15 cellular contexts compared by ENCODE assay signal in genomic region chr9:123867034-123867433, GRCh38.
DNase-seq lines count a peak whose midpoint lies in the region; ATAC-seq and TF ChIP-seq lines count a peak whose summit lies in the region.
"Had no signal": no experiment of that assay in that cellular context is flagged by ENCODE, and none has a peak within 500 bp of the region (broad histone marks: within the 10 kb centered on the region; RNA-seq: fewer than 3 reads in every experiment).

No MANE protein-coding gene starts in this region.

- H3K36me3 ChIP-seq in heart right ventricle (no peaks in the 10 kb centered on the region), right atrium auricular region (no peaks in the 10 kb centered on the region), esophagus squamous epithelium (no peaks in the 10 kb centered on the region)
- H3K36me3 ChIP-seq: colonic mucosa, pancreas, thoracic aorta had no signal

- peaks cover 0 to 68% (median 28%) of the 10 kb centered on the region in 9 donors for H3K4me1 ChIP-seq in heart right ventricle
- peaks cover 0 to 21% of the 10 kb centered on the region in 2 donors for H3K4me1 ChIP-seq in right atrium auricular region
- H3K4me1 ChIP-seq in esophagus squamous epithelium, result peaks cover 0 to 13% (median 4%) of the 10 kb centered on the region in 3 donors
- H3K4me1 ChIP-seq: colonic mucosa, pancreas had no signal

- POLR2A ChIA-PET in RWPE1 (lab: Yijun Ruan, JAX; ENCODE audit: low non-redundant PET), result no interaction called here

- WGBS in heart right ventricle, 2 donors, result 86 to 90% methylated on average over 3 of the region's 3 CpGs
- 70 to 73% methylated on average over 3 of the region's 3 CpGs for WGBS in esophagus squamous epithelium, 2 donors

- H3K27me3 Mint-ChIP-seq in HFFc6 (ENCODE audit: insufficient read depth), result no peaks in the 10 kb centered on the region

- no peaks in the 10 kb centered on the region for H3K36me3 Mint-ChIP-seq in HFFc6 (ENCODE audit: low read depth)

- H3K27ac Mint-ChIP-seq in HFFc6, result no peak overlapping the region; the same call in 1 of the 2 replicates

- TF ChIP-seq POLR2A in esophagus squamous epithelium (IDR thresholded peaks at IDR 0.05), result no peak

- H3K9me3 ChIP-seq in heart right ventricle (no peaks in the 10 kb centered on the region), right atrium auricular region (no peaks in the 10 kb centered on the region), esophagus squamous epithelium (no peaks in the 10 kb centered on the region)
- H3K9me3 ChIP-seq: colonic mucosa, pancreas, thoracic aorta had no signal

- intact Hi-C loops in heart right ventricle (cut with DNase I) (loop anchor here in 3 of 10 donors (5.0 to 10.0 kb wide), 3 partner anchors 58 to 680 kb away; no protein-coding TSS in a partner anchor), esophagus squamous epithelium (cut with DNase I) (no loop called here)

- DNase-seq in heart right ventricle, result no peak
- DNase-seq in right atrium auricular region (ENCODE audit: low spot score), result no peak
- peak; percentile 78 for DNase-seq in OCI-M1 (lab: John Stamatoyannopoulos, UW)
- no peak for DNase-seq in esophagus squamous epithelium (lab: John Stamatoyannopoulos, UW)
- DNase-seq in substantia nigra (lab: John Stamatoyannopoulos, UW), result no peak
- no peak for DNase-seq in RWPE1 (ENCODE audit: low spot score)
- DNase-seq in NCI-H524 (lab: John Stamatoyannopoulos, UW), result no peak
- DNase-seq in HFFc6, result no peak
- DNase-seq: activated gamma-delta T cell treated with Interleukin-2 at 50 U/mL for 16 hours, colonic mucosa, GDM1, left colon, NCI-H2171 treated with DMSO at 0.1 percent for 48 hours, pancreas had no signal

- CTCF ChIA-PET in RWPE1 (lab: Yijun Ruan, JAX), result interaction anchor here (0.6 kb wide), 1 partner anchor 27 kb away, joined by 4 read pairs; no protein-coding TSS in a partner anchor

- TF ChIP-seq CTCF in heart right ventricle (IDR thresholded peaks at IDR 0.05) (no peak), right atrium auricular region (IDR thresholded peaks at IDR 0.05) (no peak), esophagus squamous epithelium (IDR thresholded peaks at IDR 0.05) (no peak), RWPE1 (conservative IDR thresholded peaks at IDR 0.05; ENCODE audit: low read depth) (no peak), HFFc6 (IDR thresholded peaks at IDR 0.05) (no peak)

- H3K4me3 Mint-ChIP-seq in HFFc6, result no peak overlapping the region

- ATAC-seq in heart right ventricle, result peak in 5 of 8 donors; percentile 33 to 57 (median 44)
- ATAC-seq: left colon had no signal

- H3K27me3 ChIP-seq in heart right ventricle (no peaks in the 10 kb centered on the region), right atrium auricular region (no peaks in the 10 kb centered on the region), esophagus squamous epithelium (no peaks in the 10 kb centered on the region)
- H3K27me3 ChIP-seq: colonic mucosa, pancreas had no signal

- H3K4me3 ChIP-seq in heart right ventricle, result no peak overlapping the region
- no peak overlapping the region for H3K4me3 ChIP-seq in right atrium auricular region
- no peak overlapping the region for H3K4me3 ChIP-seq in esophagus squamous epithelium
- H3K4me3 ChIP-seq: colonic mucosa, pancreas, thoracic aorta had no signal

- peaks cover 21% of the 10 kb centered on the region for H3K4me1 Mint-ChIP-seq in HFFc6 (ENCODE audit: low read depth)

- no peaks in the 10 kb centered on the region for H3K9me3 Mint-ChIP-seq in HFFc6

- H3K27ac ChIP-seq in heart right ventricle (peak overlapping the region in 4 of 10 donors; percentile 15 to 80 (median 36)), right atrium auricular region (no peak overlapping the region), esophagus squamous epithelium (peak overlapping the region in 3 of 4 donors; percentile 16 to 52 (median 31)), substantia nigra (ENCODE audit: low read depth, low read length, poor library complexity, severe bottlenecking) (peak overlapping the region; percentile 44), RWPE1 (no peak overlapping the region)
- H3K27ac ChIP-seq: colonic mucosa, pancreas had no signal

Comparison
In these comparisons a context has a peak if more than half of its experiments do, and no peak if none do; other contexts are left out.
1. H3K27ac ChIP-seq: peak in esophagus squamous epithelium (3 of 4) and substantia nigra (single experiment); none in right atrium auricular region (0 of 2) and RWPE1 (single experiment).